ENCODE assay signal across 23 cellular contexts in the genomic region with DNA sequence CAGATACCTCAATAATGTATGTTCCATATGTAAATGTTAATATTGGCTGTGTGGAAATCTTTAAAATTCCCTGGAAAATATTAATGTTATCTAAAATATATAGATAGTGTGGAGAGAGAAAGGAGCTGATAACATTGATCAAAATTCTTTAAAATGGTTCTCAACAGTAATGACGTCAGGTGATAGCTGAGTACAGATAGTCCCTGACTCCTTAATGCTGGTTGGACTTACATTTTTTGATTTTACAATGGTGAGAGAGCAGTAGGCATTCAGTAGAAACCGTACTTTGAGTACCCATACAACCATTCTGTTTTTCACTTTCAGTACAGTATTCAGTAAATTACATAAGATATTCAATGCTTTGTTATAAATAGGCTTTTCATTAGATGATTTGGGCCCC.
"Had no signal": no experiment of that assay in that cellular context is flagged by ENCODE, and none has a peak within 500 bp of the region (broad histone marks: within the 10 kb centered on the region; RNA-seq: fewer than 3 reads in every experiment).

No MANE protein-coding gene starts in this region.

- DNase-seq: activated CD4-positive, alpha-beta memory T cell treated with anti-CD3 and anti-CD28 coated beads, Interleukin-2, amount 10 ng/mL, durations not matched to agents 7 days and 5 days; activated CD4-positive, alpha-beta T cell treated with anti-CD3 and anti-CD28 coated beads for 36 hours; activated CD4-positive, alpha-beta T cell treated with anti-CD3 and anti-CD28 coated beads, Interleukin-2, amount 50 U/mL, for 1 hour; activated CD4-positive, CD25-positive, alpha-beta regulatory T cell; activated gamma-delta T cell; activated naive CD4-positive, alpha-beta T cell treated with anti-CD3 and anti-CD28 coated beads for 36 hours; activated T-cell treated with anti-CD3 and anti-CD28 coated beads for 4 hours; activated T-cell treated with anti-CD3 and anti-CD28 coated beads, Interleukin-2, amount 50 U/mL, for 48 hours; amygdala; brain microvascular endothelial cell; KG1; NCI-H1092; NCI-H1417 treated with DMSO at 0.1 percent for 48 hours; NCI-H187; NCI-H2081; NCI-H446 treated with DMSO at 0.1 percent for 48 hours; NCI-H526 treated with DMSO at 0.1 percent for 48 hours; PC-3; SHP77; T-helper 17 cell; T-helper 9 cell had no signal

- H3K4me3 Mint-ChIP-seq: activated CD4-positive, alpha-beta memory T cell treated with anti-CD3 and anti-CD28 coated beads, Interleukin-2, amount 10 ng/mL, durations not matched to agents 7 days and 5 days; activated CD4-positive, alpha-beta T cell treated with anti-CD3 and anti-CD28 coated beads for 36 hours; activated naive CD4-positive, alpha-beta T cell treated with anti-CD3 and anti-CD28 coated beads for 36 hours; activated naive CD8-positive, alpha-beta T cell; activated T-helper 17 cell treated with anti-CD3 and anti-CD28 coated beads, Interleukin-2, amount 50 U/mL, for 72 hours; T-helper 17 cell had no signal

- H3K9me3 Mint-ChIP-seq: activated CD4-positive, alpha-beta memory T cell treated with anti-CD3 and anti-CD28 coated beads, Interleukin-2, amount 10 ng/mL, durations not matched to agents 7 days and 5 days; activated naive CD4-positive, alpha-beta T cell treated with anti-CD3 and anti-CD28 coated beads for 36 hours; activated T-helper 17 cell treated with anti-CD3 and anti-CD28 coated beads, Interleukin-2, amount 50 U/mL, for 72 hours had no signal

- H3K36me3 Mint-ChIP-seq: activated naive CD8-positive, alpha-beta T cell had no signal

- H3K4me1 Mint-ChIP-seq: activated CD4-positive, alpha-beta memory T cell treated with anti-CD3 and anti-CD28 coated beads, Interleukin-2, amount 10 ng/mL, durations not matched to agents 7 days and 5 days; activated CD4-positive, alpha-beta T cell treated with anti-CD3 and anti-CD28 coated beads for 36 hours; activated T-helper 17 cell treated with anti-CD3 and anti-CD28 coated beads, Interleukin-2, amount 50 U/mL, for 72 hours; T-helper 17 cell had no signal

- H3K27me3 Mint-ChIP-seq: activated CD4-positive, alpha-beta T cell treated with anti-CD3 and anti-CD28 coated beads for 36 hours had no signal

- H3K27ac Mint-ChIP-seq: activated CD4-positive, alpha-beta memory T cell treated with anti-CD3 and anti-CD28 coated beads, Interleukin-2, amount 10 ng/mL, durations not matched to agents 7 days and 5 days; activated CD4-positive, alpha-beta T cell treated with anti-CD3 and anti-CD28 coated beads for 36 hours; activated naive CD4-positive, alpha-beta T cell treated with anti-CD3 and anti-CD28 coated beads for 36 hours; activated naive CD8-positive, alpha-beta T cell; activated T-helper 17 cell treated with anti-CD3 and anti-CD28 coated beads, Interleukin-2, amount 50 U/mL, for 72 hours; T-helper 17 cell had no signal
